In the genomic region with DNA sequence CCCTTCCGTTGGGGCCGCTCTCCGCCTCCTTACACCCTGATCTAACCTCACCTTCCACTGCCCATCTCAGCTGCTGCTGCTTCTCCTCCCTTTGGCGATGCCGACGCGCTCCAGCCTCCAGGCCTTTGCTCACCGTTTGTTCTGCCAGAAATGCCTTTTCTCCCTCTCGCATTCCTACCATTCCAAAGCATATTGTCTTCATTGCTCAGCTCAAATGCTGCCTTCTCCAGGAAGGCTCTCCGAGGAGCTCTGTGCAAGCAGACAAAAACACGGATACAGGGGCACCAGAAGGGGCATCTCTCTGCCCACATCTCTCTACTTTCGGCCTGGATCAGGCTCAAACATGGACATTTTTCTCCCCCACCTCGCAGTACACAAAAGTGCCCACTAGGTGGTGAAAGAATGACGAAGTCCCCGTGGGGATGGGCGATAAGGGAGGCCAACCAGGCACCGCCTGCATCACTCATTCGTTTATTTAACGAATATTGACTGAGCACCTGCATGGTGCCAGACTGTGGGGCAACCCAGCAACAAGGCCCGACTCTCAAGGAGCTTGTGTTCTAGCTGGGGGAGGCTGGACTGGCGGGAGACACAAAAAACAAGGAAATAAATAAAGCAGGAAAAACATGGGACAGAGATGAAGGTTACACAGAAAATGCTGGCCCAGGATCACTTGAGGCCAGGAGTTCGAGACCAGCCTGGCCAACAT, we compare ENCODE assay signal across 8 cellular contexts. TPM values are rescaled to one million over a fixed set of nuclear protein-coding genes. Genes with fewer than 3 reads are reported as not detected.
DNase-seq lines count a peak whose midpoint lies in the region; ATAC-seq, FAIRE-seq and TF ChIP-seq lines count a peak whose summit lies in the region.

No MANE protein-coding gene starts in this region.

- no peaks in the 10 kb centered on the region for H3K9me3 ChIP-seq in thoracic aorta

- H3K27me3 Mint-ChIP-seq in osteocyte (ENCODE audit: unreplicated experiment), result no peaks in the 10 kb centered on the region

- no peaks in the 10 kb centered on the region for H3K27me3 ChIP-seq in thoracic aorta (replicated peaks; ENCODE audit: insufficient read depth)

- peak overlapping the region in 1 of 2 donors; percentile 56 for H3K27ac ChIP-seq in thoracic aorta

- H3K9me3 Mint-ChIP-seq in osteocyte (ENCODE audit: unreplicated experiment), result no peaks in the 10 kb centered on the region

- H3K36me3 Mint-ChIP-seq in osteocyte (ENCODE audit: unreplicated experiment), result no peaks in the 10 kb centered on the region

- no peaks in the 10 kb centered on the region for H3K36me3 ChIP-seq in thoracic aorta

- peak overlapping the region; percentile 88 for H3K27ac Mint-ChIP-seq in osteocyte (ENCODE audit: unreplicated experiment)

- no peak overlapping the region for H3K4me3 ChIP-seq in Jurkat, Clone E6-1 (ENCODE audit: low read length)
- H3K4me3 ChIP-seq in thoracic aorta, result peak overlapping the region; percentile 49

- peak overlapping the region; percentile 23 for H3K4me3 Mint-ChIP-seq in osteocyte (ENCODE audit: unreplicated experiment)

- FAIRE-seq in G401.6 (lab: Jason Lieb, UNC), result peak; percentile 92

- peak; percentile 80 for DNase-seq in Jurkat, Clone E6-1 (ENCODE audit: low read depth, low spot score)
- DNase-seq in RPMI8226 (peak; percentile 83), germinal center (ENCODE audit: low spot score) (peak; percentile 72), osteocyte (ENCODE audit: extremely low spot score, unreplicated experiment) (peak; percentile 89), thoracic aorta (ENCODE audit: low spot score) (no peak)
- DNase-seq in activated effector memory CD4-positive, alpha-beta T cell treated with anti-CD3 and anti-CD28 coated beads, Interleukin-2, amount 50 U/mL, for 16 hours, result peak; percentile 88

- peaks cover 27% of the 10 kb centered on the region for H3K4me1 Mint-ChIP-seq in osteocyte (ENCODE audit: unreplicated experiment)

- peak; percentile 82 for TF ChIP-seq CTCF in osteocyte (IDR thresholded peaks at IDR 0.05)
- peak; percentile 90 for TF ChIP-seq CTCF in thoracic aorta (IDR thresholded peaks at IDR 0.05)

- peaks cover 0 to 10% of the 10 kb centered on the region in 2 donors for H3K4me1 ChIP-seq in thoracic aorta (ENCODE audit: control insufficient read depth in 1 of 2, low read depth in 2 of 2)

- ATAC-seq in thoracic aorta (ENCODE audit: insufficient number of reproducible peaks, low FRiP score, low read depth) (peak; percentile 54), GM19467 (IDR thresholded peaks at IDR 0.05; ENCODE audit: unreplicated experiment) (no peak)

RNA-seq across cellular contexts. Expression of gene GRHPR, which starts 7.3 kb away (rescaled TPM):
- 144 TPM for polyA plus RNA-seq in Jurkat, Clone E6-1 (2012; ENCODE audit: insufficient read depth, insufficient read length)
- 111 TPM in 2 replicates for total RNA-seq in osteocyte
- total RNA-seq in thoracic aorta, result 100 to 1,000 TPM; 111 to 156 TPM

RNA-seq across cellular contexts. Expression of gene ZBTB5, which starts 50.1 kb away (rescaled TPM):
- polyA plus RNA-seq in Jurkat, Clone E6-1 (2012; ENCODE audit: insufficient read depth, insufficient read length), result 14.8 TPM
- total RNA-seq in osteocyte (16.3 and 17.6 TPM in 2 replicates), thoracic aorta (10 to 100 TPM in 1 of 2 donors, 1 to 10 TPM in 1; 8.3 to 15.0 TPM)
